In the genomic region with DNA sequence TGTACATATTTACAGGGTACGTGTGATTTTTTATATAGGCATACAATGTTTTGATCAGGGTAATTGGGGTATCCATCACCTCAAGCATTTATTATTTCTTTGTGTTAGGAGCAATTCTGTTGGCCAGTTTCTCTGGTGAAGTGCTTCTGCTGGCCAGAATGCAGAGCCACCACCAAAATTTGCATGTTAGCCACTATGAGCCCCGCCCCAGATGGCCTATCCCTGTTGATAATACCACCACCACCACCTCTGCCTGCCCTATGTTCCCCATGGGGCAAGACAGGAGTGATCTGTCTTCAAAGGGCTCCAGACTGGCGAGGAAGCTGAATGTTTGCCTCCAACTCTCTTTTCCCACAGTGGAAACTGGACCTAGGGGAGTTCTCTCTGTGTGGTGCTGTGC, we compare ENCODE assay signal across 21 cellular contexts.
"Had no signal": no experiment of that assay in that cellular context is flagged by ENCODE, and none has a peak within 500 bp of the region (broad histone marks: within the 10 kb centered on the region; RNA-seq: fewer than 3 reads in every experiment).

No MANE protein-coding gene starts in this region.

- H3K27ac ChIP-seq: adrenal gland, breast epithelium, WERI-Rb-1 had no signal

- H3K36me3 ChIP-seq: adrenal gland, breast epithelium, WERI-Rb-1 had no signal

- H3K4me1 ChIP-seq: adrenal gland, breast epithelium had no signal

- H3K4me3 Mint-ChIP-seq: activated CD8-positive, alpha-beta T cell treated with anti-CD3 and anti-CD28 coated beads for 36 hours; activated naive CD8-positive, alpha-beta T cell treated with anti-CD3 and anti-CD28 coated beads, Interleukin-2, amount 10 ng/mL, durations not matched to agents 7 days and 5 days; T-helper 1 cell treated with Interleukin-12 subunit alpha and Interleukin-12 subunit beta and Interleukin-4 antibody, amounts not matched to agents 30 μg/mL and 1 μg/mL, for 36 hours had no signal

- DNase-seq: activated CD4-positive, alpha-beta T cell treated with anti-CD3 and anti-CD28 coated beads for 4 hours; activated CD8-positive, alpha-beta memory T cell treated with anti-CD3 and anti-CD28 coated beads, Interleukin-2, amount 50 U/mL, for 4 hours; activated CD8-positive, alpha-beta T cell treated with anti-CD3 and anti-CD28 coated beads for 36 hours; activated naive CD4-positive, alpha-beta T cell treated with anti-CD3 and anti-CD28 coated beads, Interleukin-2, amount 50 U/mL, for 16 hours; activated naive CD8-positive, alpha-beta T cell treated with anti-CD3 and anti-CD28 coated beads, Interleukin-2, amount 10 ng/mL, durations not matched to agents 7 days and 5 days; adrenal gland; anterior cingulate cortex; caudate nucleus; Karpas-422; NCI-H1048; NCI-H1417; NCI-H1930; NCI-H2171; NCI-H2227 treated with DMSO at 0.1 percent for 48 hours; NCI-H82; PC-3; SHP77 treated with DMSO at 0.1 percent for 48 hours; WERI-Rb-1 had no signal

- ATAC-seq: activated CD4-positive, CD25-positive, alpha-beta regulatory T cell treated with anti-CD3 and anti-CD28 coated beads, Interleukin-2, amount 50 U/mL, for 24 hours; activated CD8-positive, alpha-beta T cell treated with anti-CD3 and anti-CD28 coated beads for 36 hours; PC-3 had no signal

- H3K27ac Mint-ChIP-seq: activated CD8-positive, alpha-beta T cell treated with anti-CD3 and anti-CD28 coated beads for 36 hours; activated naive CD8-positive, alpha-beta T cell treated with anti-CD3 and anti-CD28 coated beads, Interleukin-2, amount 10 ng/mL, durations not matched to agents 7 days and 5 days; T-helper 1 cell treated with Interleukin-12 subunit alpha and Interleukin-12 subunit beta and Interleukin-4 antibody, amounts not matched to agents 30 μg/mL and 1 μg/mL, for 36 hours had no signal

- H3K27me3 Mint-ChIP-seq: activated CD8-positive, alpha-beta T cell treated with anti-CD3 and anti-CD28 coated beads for 36 hours; activated naive CD8-positive, alpha-beta T cell treated with anti-CD3 and anti-CD28 coated beads, Interleukin-2, amount 10 ng/mL, durations not matched to agents 7 days and 5 days had no signal

- H3K4me3 ChIP-seq: adrenal gland, breast epithelium had no signal

- H3K27me3 ChIP-seq: adrenal gland, breast epithelium had no signal

- H3K9me3 ChIP-seq: adrenal gland had no signal
